Comparison of ENCODE assay signal across 9 cellular contexts in genomic region chr11:3880724-3881123, GRCh38. TPM values are rescaled to one million over a fixed set of nuclear protein-coding genes. Genes with fewer than 3 reads are reported as not detected.
DNase-seq lines count a peak whose midpoint lies in the region; ATAC-seq and TF ChIP-seq lines count a peak whose summit lies in the region.
"Had no signal": no experiment of that assay in that cellular context is flagged by ENCODE, and none has a peak within 500 bp of the region (broad histone marks: within the 10 kb centered on the region; RNA-seq: fewer than 3 reads in every experiment).

No MANE protein-coding gene starts in this region.

- no peak overlapping the region for H2BK120ac ChIP-seq in H9 (ENCODE audit: low read depth, low read length, poor library complexity, severe bottlenecking)

- peaks cover 75 to 90% (median 85%) of the 10 kb centered on the region in 3 donors for H3K4me1 Mint-ChIP-seq in CD8-positive, alpha-beta memory T cell
- peaks cover 85% of the 10 kb centered on the region for H3K4me1 Mint-ChIP-seq in activated B cell treated with CpG ODN at 0.5 μM for 24 hours
- peaks cover 16 to 19% of the 10 kb centered on the region in 2 experiments for H3K4me1 Mint-ChIP-seq in H9

- peak overlapping the region in 3 of 7 donors; percentile 11 to 58 (median 35) for H3K4me3 Mint-ChIP-seq in CD8-positive, alpha-beta memory T cell
- H3K4me3 Mint-ChIP-seq in activated B cell treated with CpG ODN at 0.5 μM for 24 hours (peak overlapping the region; percentile 60), H9 (no peak overlapping the region)

- no peaks in the 10 kb centered on the region for H3K9me3 ChIP-seq in CD8-positive, alpha-beta memory T cell (ENCODE audit: low read length)
- no peaks in the 10 kb centered on the region for H3K9me3 ChIP-seq in lower lobe of right lung
- H3K9me3 ChIP-seq in H9 (ENCODE audit: control insufficient read depth, low read depth, low read length), result no peaks in the 10 kb centered on the region

- peak overlapping the region; percentile 47 to 93 (median 73) for H3K27ac Mint-ChIP-seq in CD8-positive, alpha-beta memory T cell
- peak overlapping the region; percentile 87 for H3K27ac Mint-ChIP-seq in activated B cell treated with CpG ODN at 0.5 μM for 24 hours
- peak overlapping the region in 1 of 3 experiments; percentile 89; a peak in 2 of 7 replicates for H3K27ac Mint-ChIP-seq in H9

- H4K8ac ChIP-seq in H9 (replicated peaks; ENCODE audit: insufficient read length, low read depth, low read length), result no peak overlapping the region

- ATAC-seq in GM21737 (IDR thresholded peaks at IDR 0.05; ENCODE audit: unreplicated experiment), result peak; percentile 40
- peak; percentile 80 for ATAC-seq in activated B cell treated with CpG ODN at 0.5 μM for 24 hours (ENCODE audit: low read depth)
- ATAC-seq in lower lobe of right lung, result no peak

- POLR2A ChIA-PET in CD8-positive, alpha-beta memory T cell (lab: Charles Lee), result interaction anchor here (0.6 to 1.4 kb wide), 2 partner anchors 18 to 26 kb away, joined by 3 to 4 read pairs; no protein-coding TSS in a partner anchor
- POLR2A ChIA-PET in activated B cell treated with CpG ODN at 0.5 μM for 24 hours (lab: Charles Lee), result interaction anchor here (0.5 to 4.2 kb wide), 11 partner anchors 10 to 101 kb away, joined by 3 to 43 read pairs (median 4); partner anchors contain the start of genes RHOG and STIM1

- intact Hi-C loops in activated B cell treated with CpG ODN at 0.5 μM for 24 hours (cut with micrococcal nuclease), result loop anchor here (1.0 to 2.0 kb wide), 5 partner anchors 9 to 25 kb away; partner anchors contain the start of gene STIM1
- intact Hi-C loops in lower lobe of right lung (cut with DNase I), result no loop called here

- no peaks in the 10 kb centered on the region for H3K79me1 ChIP-seq in H9 (ENCODE audit: insufficient read depth, low read depth, low read length, poor library complexity, severe bottlenecking)

- no peaks in the 10 kb centered on the region for H3K23me2 ChIP-seq in H9 (ENCODE audit: insufficient read length, low read depth, low read length, poor library complexity, severe bottlenecking)

- no peak overlapping the region for H2BK20ac ChIP-seq in H9 (ENCODE audit: low read depth, low read length, poor library complexity, severe bottlenecking)

- no peak overlapping the region for H4K5ac ChIP-seq in H9 (ENCODE audit: insufficient read length, low read depth, low read length)

- no peaks in the 10 kb centered on the region for H3K79me2 ChIP-seq in H9 (ENCODE audit: insufficient read depth, low read length)

- H3K9me3 Mint-ChIP-seq in CD8-positive, alpha-beta memory T cell, result no peaks in the 10 kb centered on the region
- H3K9me3 Mint-ChIP-seq in activated B cell treated with CpG ODN at 0.5 μM for 24 hours (no peaks in the 10 kb centered on the region), H9 (no peaks in the 10 kb centered on the region)

- H3K27ac ChIP-seq in CD8-positive, alpha-beta memory T cell (ENCODE audit: low read depth, low read length), result no peak overlapping the region
- H3K27ac ChIP-seq in lower lobe of right lung (peak overlapping the region; percentile 31), H9 (ENCODE audit: insufficient read length, low read depth, low read length) (no peak overlapping the region)

- no peak overlapping the region for H4K91ac ChIP-seq in H9 (ENCODE audit: insufficient read length, low read depth, low read length)

- no peak overlapping the region for H3K4me3 ChIP-seq in CD8-positive, alpha-beta memory T cell (ENCODE audit: low read length)
- no peak overlapping the region for H3K4me3 ChIP-seq in lower lobe of right lung

- no peak overlapping the region for H3K18ac ChIP-seq in H9 (ENCODE audit: insufficient read length, low read depth, low read length)

- no CpG with 5 or more reads among the region's 3 CpGs for WGBS in H9 (ENCODE audit: extremely low coverage, insufficient read length, low lambda C conversion rate)

- no peak overlapping the region for H3K4me2 ChIP-seq in H9 (ENCODE audit: insufficient read depth, insufficient read length, low read length)

- CTCF ChIA-PET in CD8-positive, alpha-beta memory T cell (lab: Charles Lee), result interaction anchor here (1.1 to 5.9 kb wide), 4 partner anchors 13 to 31 kb away, joined by 4 to 40 read pairs (median 5); partner anchors contain the start of gene STIM1
- CTCF ChIA-PET in activated B cell treated with CpG ODN at 0.5 μM for 24 hours (lab: Charles Lee), result interaction anchor here (1.2 to 5.2 kb wide), 4 partner anchors 21 to 31 kb away, joined by 3 to 22 read pairs (median 8); partner anchors contain the start of gene STIM1

- H2BK15ac ChIP-seq in H9 (ENCODE audit: low read depth, low read length), result no peak overlapping the region

- H2AFZ ChIP-seq in H9 (ENCODE audit: low read length), result no peak overlapping the region

- no peak for DNase-seq in CD8-positive, alpha-beta memory T cell
- DNase-seq in activated B cell treated with CpG ODN at 0.5 μM for 24 hours (no peak), lower lobe of right lung (no peak), NCI-H2029 (lab: John Stamatoyannopoulos, UW) (no peak), NCI-H2196 (lab: John Stamatoyannopoulos, UW; ENCODE audit: unreplicated experiment) (no peak), H9 (no peak)
- no peak for DNase-seq in stimulated activated CD4-positive, alpha-beta T cell treated with anti-CD3 and anti-CD28 coated beads, Interleukin-2, amount 100 ng/mL, for 48 hours
- DNase-seq: activated CD8-positive, alpha-beta memory T cell treated with anti-CD3 and anti-CD28 coated beads for 24 hours had no signal

- H3K27me3 Mint-ChIP-seq in CD8-positive, alpha-beta memory T cell, result no peaks in the 10 kb centered on the region
- no peaks in the 10 kb centered on the region for H3K27me3 Mint-ChIP-seq in activated B cell treated with CpG ODN at 0.5 μM for 24 hours
- no peaks in the 10 kb centered on the region for H3K27me3 Mint-ChIP-seq in H9 (ENCODE audit: low read depth)

- no peak overlapping the region for H2BK5ac ChIP-seq in H9 (ENCODE audit: insufficient read length, low read length)

- no peak overlapping the region for H3K56ac ChIP-seq in H9 (ENCODE audit: insufficient read length, low read depth, low read length)

- H3K14ac ChIP-seq in H9 (ENCODE audit: insufficient read depth, low read length), result no peak overlapping the region

- H2AK5ac ChIP-seq in H9 (ENCODE audit: insufficient read length, low read length), result no peak overlapping the region

- H3K36me3 ChIP-seq in CD8-positive, alpha-beta memory T cell (ENCODE audit: insufficient read depth, low read length), result no peaks in the 10 kb centered on the region
- no peaks in the 10 kb centered on the region for H3K36me3 ChIP-seq in lower lobe of right lung

- H3K36me3 Mint-ChIP-seq in CD8-positive, alpha-beta memory T cell, result peaks cover 0 to 4% (median 1%) of the 10 kb centered on the region in 3 donors
- H3K36me3 Mint-ChIP-seq in activated B cell treated with CpG ODN at 0.5 μM for 24 hours (ENCODE audit: low read depth), result no peaks in the 10 kb centered on the region
- no peaks in the 10 kb centered on the region for H3K36me3 Mint-ChIP-seq in H9 (ENCODE audit: insufficient read depth in 1 of 3, low read depth in 3 of 3)

- H3K4ac ChIP-seq in H9 (ENCODE audit: low read depth, low read length), result no peak overlapping the region

- peaks cover 75% of the 10 kb centered on the region for H3K4me1 ChIP-seq in CD8-positive, alpha-beta memory T cell (ENCODE audit: insufficient read depth, low read length)
- H3K4me1 ChIP-seq in lower lobe of right lung (peaks cover 30% of the 10 kb centered on the region), H9 (ENCODE audit: insufficient read depth, low read length) (no peaks in the 10 kb centered on the region)

- no peaks in the 10 kb centered on the region for H3K27me3 ChIP-seq in CD8-positive, alpha-beta memory T cell (ENCODE audit: insufficient read depth, low read length, poor library complexity, severe bottlenecking)
- no peaks in the 10 kb centered on the region for H3K27me3 ChIP-seq in lower lobe of right lung (ENCODE audit: low read depth)
- H3K27me3 ChIP-seq in H9 (ENCODE audit: insufficient read depth, low read length), result no peaks in the 10 kb centered on the region; the same call in 1 of the 2 replicates

- H3T11ph ChIP-seq in H9 (ENCODE audit: low read length), result no peak overlapping the region

- TF ChIP-seq CTCF in activated B cell treated with CpG ODN at 0.5 μM for 24 hours (IDR thresholded peaks at IDR 0.05), result no peak
- no peak for TF ChIP-seq CTCF in lower lobe of right lung (IDR thresholded peaks at IDR 0.05)
- no peak for TF ChIP-seq CTCF in H9 (conservative IDR thresholded peaks at IDR 0.05)

- H3K23ac ChIP-seq in H9 (ENCODE audit: insufficient read length, low read depth, low read length), result no peak overlapping the region

- no peak overlapping the region for H2BK12ac ChIP-seq in H9 (ENCODE audit: insufficient read length, low read depth, low read length)

- H4K20me1 ChIP-seq in H9 (ENCODE audit: control insufficient read depth, insufficient read depth, insufficient read length), result no peaks in the 10 kb centered on the region

- H3K9ac ChIP-seq in H9 (ENCODE audit: extremely low read depth, insufficient read length, low read length), result no peak overlapping the region

RNA-seq across cellular contexts. Expression of gene STIM1, which starts 25.3 kb away (rescaled TPM):
- 10 to 100 TPM; 45.6 to 46.0 TPM for total RNA-seq in CD8-positive, alpha-beta memory T cell
- polyA plus RNA-seq in CD8-positive, alpha-beta memory T cell, result 43.8 TPM
- total RNA-seq in activated B cell treated with CpG ODN at 0.5 μM for 24 hours (37.3 and 38.4 TPM in 2 replicates), lower lobe of right lung (59.5 TPM), H9 (2021) (15.2 and 15.6 TPM in 2 replicates)

RNA-seq across cellular contexts. Expression of gene RHOG, which starts 40.0 kb away (rescaled TPM):
- total RNA-seq in CD8-positive, alpha-beta memory T cell, result 100 to 1,000 TPM; 170 to 175 TPM
- 229 TPM for polyA plus RNA-seq in CD8-positive, alpha-beta memory T cell
- total RNA-seq in activated B cell treated with CpG ODN at 0.5 μM for 24 hours, result 163 and 176 TPM in 2 replicates
- total RNA-seq in lower lobe of right lung, result 86.5 TPM
- total RNA-seq in H9 (2021), result 24.9 and 26.4 TPM in 2 replicates

Comparison
In these comparisons a context has a peak if more than half of its experiments do, and no peak if none do; other contexts are left out.
1. ATAC-seq: peak in GM21737 (single experiment) and activated B cell treated with CpG ODN at 0.5 μM for 24 hours (single experiment); none in lower lobe of right lung (0 of 2).